8 cellular contexts compared by ENCODE assay signal in genomic region chr6:10954590-10955010, GRCh38.
A peak's percentile ranks its signal among the peaks of the same experiment; 100 is the strongest.
DNase-seq lines count a peak whose midpoint lies in the region; ATAC-seq and FAIRE-seq lines count a peak whose summit lies in the region.

No MANE protein-coding gene starts in this region.

- DNase-seq in A172 (ENCODE audit: low spot score) = peak; percentile 78
- DNase-seq in GM18507 (ENCODE audit: extremely low spot score, insufficient read length, low read depth) = peak; percentile 33
- DNase-seq in NCI-H446 (lab: John Stamatoyannopoulos, UW) = peak; percentile 46 to 88
- DNase-seq in activated CD4-positive, alpha-beta T cell treated with anti-CD3 and anti-CD28 coated beads for 48 hours = peak; percentile 86
- peak; percentile 87 for DNase-seq in dermis blood vessel endothelial cell
- peak; percentile 81 to 84 for DNase-seq in lung microvascular endothelial cell (ENCODE audit: low read depth in 2 of 2)
- DNase-seq in stimulated activated CD8-positive, alpha-beta memory T cell treated with anti-CD3 and anti-CD28 coated beads, Interleukin-15, amount 100 ng/mL, for 48 hours (ENCODE audit: low read depth in 2 of 2) = peak; percentile 61 to 62

- ATAC-seq in HG03045 (IDR thresholded peaks at IDR 0.05; ENCODE audit: unreplicated experiment) = peak; percentile 77

- peak; percentile 84 for FAIRE-seq in GM18507 (lab: Jason Lieb, UNC)

Comparison
In these comparisons a context has a peak if more than half of its experiments do, and no peak if none do; other contexts are left out.
1. Peak in every context shown above with its lines: DNase-seq and ATAC-seq.
2. DNase-seq: peak in every context shown above with its lines; median percentile 87 in dermis blood vessel endothelial cell; 86 in activated CD4-positive, alpha-beta T cell treated with anti-CD3 and anti-CD28 coated beads for 48 hours; 82 in lung microvascular endothelial cell; 78 in A172; 67 in NCI-H446; 62 in stimulated activated CD8-positive, alpha-beta memory T cell treated with anti-CD3 and anti-CD28 coated beads, Interleukin-15, amount 100 ng/mL, for 48 hours; 33 in GM18507.